ENCODE assay signal across 8 cellular contexts in the genomic region with DNA sequence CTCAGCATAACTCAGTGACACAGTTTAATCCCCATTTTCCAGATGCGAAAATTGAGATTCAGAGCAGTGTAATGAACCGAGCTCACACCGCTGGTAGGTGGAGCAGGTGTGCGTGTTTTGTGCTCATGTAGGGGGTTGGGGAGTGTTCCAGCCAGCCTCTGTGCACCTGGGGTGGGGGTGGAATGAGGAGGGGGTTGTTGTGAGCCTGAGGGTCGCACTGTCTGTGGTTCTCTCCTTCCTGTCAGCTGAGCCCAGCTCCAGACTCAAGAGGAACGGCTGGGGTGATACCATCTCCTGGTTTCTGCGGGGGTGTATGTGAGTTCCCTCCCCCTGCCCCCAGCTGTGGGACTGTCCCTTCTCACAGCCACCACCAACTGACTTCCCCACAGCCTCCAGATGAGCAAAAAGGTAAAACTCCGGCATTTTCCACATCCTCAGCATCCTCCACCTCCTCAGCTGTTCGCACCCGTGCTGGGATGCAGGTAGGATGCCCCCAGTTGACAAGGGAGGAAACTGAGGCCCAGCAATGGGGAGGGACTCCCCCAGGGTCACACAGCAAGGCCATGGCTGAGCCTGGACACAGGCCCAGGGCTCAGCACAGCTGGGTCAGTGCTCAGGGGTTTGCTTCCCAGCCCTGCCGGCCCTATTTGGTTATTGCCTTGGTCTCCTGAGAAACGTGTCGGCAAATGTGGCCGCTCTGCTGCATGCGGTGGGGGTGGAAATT. TPM values are rescaled to one million over a fixed set of nuclear protein-coding genes. Genes with fewer than 3 reads are reported as not detected.
DNase-seq lines count a peak whose midpoint lies in the region; ATAC-seq lines count a peak whose summit lies in the region.

No MANE protein-coding gene starts in this region.

- H3K27me3 Mint-ChIP-seq in stimulated activated naive CD8-positive, alpha-beta T cell treated with anti-CD3 and anti-CD28 coated beads, Interleukin-15, Interleukin-2, amounts not matched to agents 100 ng/mL and 50 ng/mL, for 24 hours: no peaks in the 10 kb centered on the region

- peak; percentile 35 for ATAC-seq in GM19023 (IDR thresholded peaks at IDR 0.05; ENCODE audit: unreplicated experiment)
- no peak for ATAC-seq in GM21381 (IDR thresholded peaks at IDR 0.05; ENCODE audit: unreplicated experiment)
- ATAC-seq in GM18502 (IDR thresholded peaks at IDR 0.05; ENCODE audit: poor library complexity, unreplicated experiment): no peak

- no peaks in the 10 kb centered on the region for H3K9me3 Mint-ChIP-seq in stimulated activated naive CD8-positive, alpha-beta T cell treated with anti-CD3 and anti-CD28 coated beads, Interleukin-15, Interleukin-2, amounts not matched to agents 100 ng/mL and 50 ng/mL, for 24 hours

- peak overlapping the region; percentile 98 for H3K4me3 Mint-ChIP-seq in stimulated activated naive CD8-positive, alpha-beta T cell treated with anti-CD3 and anti-CD28 coated beads, Interleukin-15, Interleukin-2, amounts not matched to agents 100 ng/mL and 50 ng/mL, for 24 hours

- peak overlapping the region; percentile 99 for H3K27ac Mint-ChIP-seq in stimulated activated naive CD8-positive, alpha-beta T cell treated with anti-CD3 and anti-CD28 coated beads, Interleukin-15, Interleukin-2, amounts not matched to agents 100 ng/mL and 50 ng/mL, for 24 hours

- H3K36me3 Mint-ChIP-seq in stimulated activated naive CD8-positive, alpha-beta T cell treated with anti-CD3 and anti-CD28 coated beads, Interleukin-15, Interleukin-2, amounts not matched to agents 100 ng/mL and 50 ng/mL, for 24 hours (ENCODE audit: low read depth): peaks cover 12% of the 10 kb centered on the region

- H3K4me1 Mint-ChIP-seq in stimulated activated naive CD8-positive, alpha-beta T cell treated with anti-CD3 and anti-CD28 coated beads, Interleukin-15, Interleukin-2, amounts not matched to agents 100 ng/mL and 50 ng/mL, for 24 hours (ENCODE audit: low read depth): peaks cover 63% of the 10 kb centered on the region

- peak; percentile 19 for DNase-seq in NCI-H2171 (lab: John Stamatoyannopoulos, UW)
- peak; percentile 60 for DNase-seq in activated T-cell treated with anti-CD3 and anti-CD28 coated beads for 48 hours (ENCODE audit: low read depth)
- DNase-seq in medulla oblongata (ENCODE audit: extremely low spot score): peak; percentile 61
- no peak for DNase-seq in dermis blood vessel endothelial cell

RNA-seq across cellular contexts. Expression of gene SH2D3C, which starts 2.1 kb away (rescaled TPM):
- total RNA-seq in dermis blood vessel endothelial cell: 77.8 and 95.6 TPM in 2 replicates

RNA-seq across cellular contexts. Expression of gene CDK9, which starts 9.5 kb away (rescaled TPM):
- total RNA-seq in dermis blood vessel endothelial cell: 102 and 116 TPM in 2 replicates

RNA-seq across cellular contexts. Expression of gene FPGS, which starts 26.3 kb away (rescaled TPM):
- 64.2 and 93.8 TPM in 2 replicates for total RNA-seq in dermis blood vessel endothelial cell

RNA-seq across cellular contexts. Expression of gene TOR2A, which starts 41.3 kb away (rescaled TPM):
- total RNA-seq in dermis blood vessel endothelial cell: 7.7 and 13.2 TPM in 2 replicates
